ENCODE assay signal across 8 cellular contexts in genomic region chr22:23402275-23403151, GRCh38.
DNase-seq lines count a peak whose midpoint lies in the region; ATAC-seq and TF ChIP-seq lines count a peak whose summit lies in the region.

No MANE protein-coding gene starts in this region.

- H3K27ac ChIP-seq in parathyroid adenoma: peak overlapping the region; percentile 32

- peak overlapping the region; percentile 40 for H3K4me3 ChIP-seq in parathyroid adenoma (ENCODE audit: low read depth, low read length)

- H3K4me2 ChIP-seq in parathyroid adenoma (ENCODE audit: low read length): peak overlapping the region; percentile 69

- ATAC-seq in HG03097 (IDR thresholded peaks at IDR 0.05; ENCODE audit: low FRiP score, unreplicated experiment) (peak; percentile 61), HG02763 (IDR thresholded peaks at IDR 0.05; ENCODE audit: unreplicated experiment) (no peak)

- H3K36me3 ChIP-seq in parathyroid adenoma (ENCODE audit: control insufficient read depth, insufficient read depth, low read length): no peaks in the 10 kb centered on the region

- intact Hi-C loops in head of caudate nucleus (cut with DNase I): loop anchor here (10.0 kb wide), 1 partner anchor 122 kb away; no protein-coding TSS in a partner anchor

- no peaks in the 10 kb centered on the region for H3K9me3 ChIP-seq in parathyroid adenoma (ENCODE audit: control insufficient read depth, low read length)

- peak overlapping the region; percentile 19 for H3K9ac ChIP-seq in parathyroid adenoma

- H3K4me1 ChIP-seq in parathyroid adenoma: no peaks in the 10 kb centered on the region

- no peaks in the 10 kb centered on the region for H3K27me3 ChIP-seq in parathyroid adenoma (ENCODE audit: control insufficient read depth, insufficient read depth, low read length)

- DNase-seq in G401 (ENCODE audit: low spot score) (peak; percentile 50), NCI-H774 (lab: John Stamatoyannopoulos, UW) (peak; percentile 86), head of caudate nucleus (peak; percentile 25 to 82 (median 64)), NK-92 (lab: John Stamatoyannopoulos, UW; ENCODE audit: unreplicated experiment) (no peak)
- DNase-seq in activated naive CD4-positive, alpha-beta T cell treated with Interleukin-2 at 50 U/mL for 16 hours: peak; percentile 32

- no peaks in the 10 kb centered on the region for H3K79me2 ChIP-seq in parathyroid adenoma

- in situ Hi-C loops in G401 (cut with HindIII; ENCODE audit: low sequenced_read_pairs): loop anchor here (25.0 kb wide), 1 partner anchor 90 kb away; no protein-coding TSS in a partner anchor

- TF ChIP-seq CTCF in parathyroid adenoma (IDR thresholded peaks at IDR 0.05): peak; percentile 40

- H2AFZ ChIP-seq in parathyroid adenoma: peak overlapping the region; percentile 83
